In the genomic region with DNA sequence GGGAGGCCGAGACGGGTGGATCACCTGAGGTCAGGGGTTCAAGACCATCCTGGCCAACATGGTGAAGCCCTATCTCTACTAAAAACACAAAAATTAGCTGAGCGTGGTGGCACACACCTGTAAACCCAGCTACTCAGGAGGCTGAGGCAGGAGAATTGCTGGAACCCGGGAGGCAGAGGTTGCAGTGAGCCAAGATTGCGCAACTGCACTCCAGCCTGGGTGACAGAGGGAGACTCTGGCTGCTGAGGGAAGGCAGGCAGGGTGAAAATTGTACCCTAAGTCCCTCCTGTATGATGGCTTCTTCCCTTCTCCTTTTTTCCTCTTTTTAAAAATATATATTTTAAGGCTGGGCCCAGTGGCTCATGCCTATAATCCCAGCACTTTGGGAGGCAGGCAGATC, we compare ENCODE assay signal across 4 cellular contexts.
TF ChIP-seq lines count a peak whose summit lies in the region.

No MANE protein-coding gene starts in this region.

TF ChIP-seq in A549, 52 proteins besides CTCF, POLR2A, EP300 and RAD21:
- peak; percentile 49 to 67; a peak in 3 of 4 replicates for TF ChIP-seq CEBPB (IDR thresholded peaks at IDR 0.05)

TF ChIP-seq in IMR-90, 13 proteins besides CTCF, POLR2A, EP300 and RAD21:
- TF ChIP-seq CEBPB (IDR thresholded peaks at IDR 0.05; ENCODE audit: low read depth, low read length): peak; percentile 43; the same call in 1 of the 2 replicates

TF ChIP-seq in K562, 482 proteins besides CTCF, POLR2A, EP300 and RAD21:
- peak; percentile 89 for TF ChIP-seq CEBPG (CRISPR knock-in tag; IDR thresholded peaks at IDR 0.05)
- peak; percentile 67 to 94 for TF ChIP-seq CEBPG (tag; conservative IDR thresholded peaks at IDR 0.05 in 1 of 2, IDR thresholded peaks at IDR 0.05 in 1 of 2)
- TF ChIP-seq, protein P1, sequence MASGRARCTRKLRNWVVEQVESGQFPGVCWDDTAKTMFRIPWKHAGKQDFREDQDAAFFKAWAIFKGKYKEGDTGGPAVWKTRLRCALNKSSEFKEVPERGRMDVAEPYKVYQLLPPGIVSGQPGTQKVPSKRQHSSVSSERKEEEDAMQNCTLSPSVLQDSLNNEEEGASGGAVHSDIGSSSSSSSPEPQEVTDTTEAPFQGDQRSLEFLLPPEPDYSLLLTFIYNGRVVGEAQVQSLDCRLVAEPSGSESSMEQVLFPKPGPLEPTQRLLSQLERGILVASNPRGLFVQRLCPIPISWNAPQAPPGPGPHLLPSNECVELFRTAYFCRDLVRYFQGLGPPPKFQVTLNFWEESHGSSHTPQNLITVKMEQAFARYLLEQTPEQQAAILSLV (tag; IDR thresholded peaks at IDR 0.05): peak; percentile 69; the same call in 1 of the 2 replicates
- TF ChIP-seq CEBPB (tag; IDR thresholded peaks at IDR 0.05): peak; percentile 96

TF ChIP-seq in HepG2, 621 proteins besides CTCF, POLR2A, EP300 and RAD21:
- TF ChIP-seq CEBPG (CRISPR knock-in tag; IDR thresholded peaks at IDR 0.05) (peak; percentile 90), CEBPB (IDR thresholded peaks at IDR 0.05; ENCODE audit: borderline replicate concordance, low read depth, low read length) (peak; percentile 58)
- TF ChIP-seq, protein P2, sequence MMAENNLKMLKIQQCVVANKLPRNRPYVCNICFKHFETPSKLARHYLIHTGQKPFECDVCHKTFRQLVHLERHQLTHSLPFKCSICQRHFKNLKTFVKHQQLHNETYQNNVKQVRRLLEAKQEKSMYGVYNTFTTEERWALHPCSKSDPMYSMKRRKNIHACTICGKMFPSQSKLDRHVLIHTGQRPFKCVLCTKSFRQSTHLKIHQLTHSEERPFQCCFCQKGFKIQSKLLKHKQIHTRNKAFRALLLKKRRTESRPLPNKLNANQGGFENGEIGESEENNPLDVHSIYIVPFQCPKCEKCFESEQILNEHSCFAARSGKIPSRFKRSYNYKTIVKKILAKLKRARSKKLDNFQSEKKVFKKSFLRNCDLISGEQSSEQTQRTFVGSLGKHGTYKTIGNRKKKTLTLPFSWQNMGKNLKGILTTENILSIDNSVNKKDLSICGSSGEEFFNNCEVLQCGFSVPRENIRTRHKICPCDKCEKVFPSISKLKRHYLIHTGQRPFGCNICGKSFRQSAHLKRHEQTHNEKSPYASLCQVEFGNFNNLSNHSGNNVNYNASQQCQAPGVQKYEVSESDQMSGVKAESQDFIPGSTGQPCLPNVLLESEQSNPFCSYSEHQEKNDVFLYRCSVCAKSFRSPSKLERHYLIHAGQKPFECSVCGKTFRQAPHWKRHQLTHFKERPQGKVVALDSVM (CRISPR knock-in tag; IDR thresholded peaks at IDR 0.05): peak; percentile 42
